Comparison of ENCODE assay signal across 1 cellular context in genomic region chr1:235127203-235127602, GRCh38.
TF ChIP-seq lines count a peak whose summit lies in the region.

No MANE protein-coding gene starts in this region.

TF ChIP-seq in HEK293, 187 proteins besides CTCF, POLR2A, EP300 and RAD21 (continued from another document):
- no peak for TF ChIP-seq AEBP2 (tag by site-specific recombination; IDR thresholded peaks at IDR 0.05; ENCODE audit: borderline replicate concordance)
- TF ChIP-seq ZNF362 (tag by site-specific recombination; IDR thresholded peaks at IDR 0.05), result no peak
- TF ChIP-seq SETDB1 (IDR thresholded peaks at IDR 0.05; ENCODE audit: insufficient read length, low read length), result no peak
- TF ChIP-seq GLI4 (tag by site-specific recombination; IDR thresholded peaks at IDR 0.05), result no peak
- no peak for TF ChIP-seq ZBTB10 (tag by site-specific recombination; IDR thresholded peaks at IDR 0.05)
- peak; percentile 35; the same call in 1 of the 2 replicates for TF ChIP-seq ZBTB17 (tag by site-specific recombination; IDR thresholded peaks at IDR 0.05)
